ENCODE assay signal across 28 cellular contexts in the genomic region with DNA sequence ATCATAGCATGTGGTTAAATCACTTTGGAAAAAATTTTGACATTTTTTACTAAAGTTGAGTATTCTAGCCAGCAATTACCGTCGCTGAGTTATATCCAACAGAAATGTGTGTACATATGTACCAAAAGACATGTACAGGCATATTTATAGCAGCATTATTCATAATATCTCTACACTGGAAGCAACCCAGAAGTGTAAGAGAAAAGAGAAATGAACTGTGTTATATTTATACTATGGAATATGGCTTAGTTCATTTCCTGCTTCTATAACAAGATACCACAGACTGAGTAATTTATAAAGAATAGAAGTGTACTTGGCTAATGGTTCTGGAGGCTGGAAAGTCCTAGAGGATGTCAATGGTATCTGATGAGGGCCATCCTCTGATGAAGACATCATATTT.
"Had no signal": no experiment of that assay in that cellular context is flagged by ENCODE, and none has a peak within 500 bp of the region (broad histone marks: within the 10 kb centered on the region; RNA-seq: fewer than 3 reads in every experiment).

No MANE protein-coding gene starts in this region.

- H3K9me3 ChIP-seq: lower lobe of right lung, ovary, prostate gland, stomach, suprapubic skin, thoracic aorta, tibial artery, upper lobe of right lung had no signal

- H3K36me3 ChIP-seq: left lung, lower lobe of right lung, ovary, prostate gland, stomach, suprapubic skin, thoracic aorta, tibial artery, upper lobe of right lung had no signal

- DNase-seq: hippocampal formation; kidney; left colon; left lung; lower lobe of right lung; mesendoderm; naive B cell; natural killer cell; nephron progenitor cell; ovary; posterior cingulate gyrus; retina; right cardiac atrium; stimulated activated CD4-positive, alpha-beta T cell treated with anti-CD3 and anti-CD28 coated beads, Interleukin-12 subunit alpha, Interleukin-12 subunit beta, amount 100 ng/mL, for 4 hours; stimulated activated CD4-positive, alpha-beta T cell treated with anti-CD3 and anti-CD28 coated beads, Interleukin-15, amount 100 ng/mL, for 24 hours; stimulated activated CD4-positive, alpha-beta T cell treated with anti-CD3 and anti-CD28 coated beads, Interleukin-2, amount 100 ng/mL, for 24 hours; stimulated activated CD4-positive, alpha-beta T cell treated with anti-CD3 and anti-CD28 coated beads, Interleukin-4, amount 100 ng/mL, for 1 hour; stimulated activated naive B cell treated with anti-CD40 and anti-IgM and Interleukin-4, amounts not matched to agents 10 μg/mL and 1 μg/mL and 100 μg/mL, for 72 hours; stimulated activated naive CD8-positive, alpha-beta T cell treated with anti-CD3 and anti-CD28 coated beads, Interleukin-15, Interleukin-2, amounts not matched to agents 100 U/mL and 50 U/mL, for 24 hours; stomach; tibial artery; trophoblast cell; upper lobe of right lung had no signal

- H3K4me1 ChIP-seq: left lung, lower lobe of right lung, prostate gland, stomach, suprapubic skin, tibial artery, upper lobe of right lung had no signal

- H3K27me3 ChIP-seq: left lung, ovary, stomach, suprapubic skin, tibial artery, upper lobe of right lung had no signal

- H3K27ac ChIP-seq: left lung, lower lobe of right lung, ovary, prostate gland, skin epidermis, stomach, suprapubic skin, thoracic aorta, tibial artery, upper lobe of right lung had no signal

- H3K4me3 ChIP-seq: left lung, lower lobe of right lung, ovary, prostate gland, skin epidermis, stomach, suprapubic skin, thoracic aorta, tibial artery, upper lobe of right lung had no signal

- ATAC-seq: left colon; left lung; lower lobe of right lung; natural killer cell; right cardiac atrium; sciatic nerve; stimulated activated naive B cell treated with anti-CD40 and anti-IgM and Interleukin-4, amounts not matched to agents 10 μg/mL and 1 μg/mL and 100 μg/mL, for 72 hours; stimulated activated naive CD8-positive, alpha-beta T cell treated with anti-CD3 and anti-CD28 coated beads, Interleukin-15, Interleukin-2, amounts not matched to agents 100 U/mL and 50 U/mL, for 24 hours; upper lobe of right lung had no signal
